11 cellular contexts compared by ENCODE assay signal in genomic region chr20:40683221-40683893, GRCh38. TPM values are rescaled to one million over a fixed set of nuclear protein-coding genes. Genes with fewer than 3 reads are reported as not detected.
A peak's percentile ranks its signal among the peaks of the same experiment; 100 is the strongest.
DNase-seq lines count a peak whose midpoint lies in the region; ATAC-seq, FAIRE-seq and TF ChIP-seq lines count a peak whose summit lies in the region.
"Had no signal": no experiment of that assay in that cellular context is flagged by ENCODE, and none has a peak within 500 bp of the region (broad histone marks: within the 10 kb centered on the region; RNA-seq: fewer than 3 reads in every experiment).

No MANE protein-coding gene starts in this region.

- no peak overlapping the region; the same call in 1 of the 2 replicates for H3K4ac ChIP-seq in IMR-90 (ENCODE audit: low read depth, low read length)

- H3K4me1 Mint-ChIP-seq in endodermal cell (peaks cover 24% of the 10 kb centered on the region), T-cell (peaks cover 0 to 10% (median 3%) of the 10 kb centered on the region in 3 donors)

- TF ChIP-seq RAD21 in IMR-90 (IDR thresholded peaks at IDR 0.05; ENCODE audit: low read length) = no peak

- H2AK9ac ChIP-seq in IMR-90 (replicated peaks; ENCODE audit: low read depth, low read length, poor library complexity) = no peak overlapping the region

- H2BK120ac ChIP-seq in IMR-90 (ENCODE audit: low read depth, low read length) = no peak overlapping the region

- peaks cover 98% of the 10 kb centered on the region for H3K27me3 Mint-ChIP-seq in endodermal cell (ENCODE audit: insufficient read depth)
- H3K27me3 Mint-ChIP-seq in T-cell = peaks cover 62 to 79% of the 10 kb centered on the region in 2 donors

- dilution Hi-C loops in IMR-90 (cut with HindIII; ENCODE audit: low sequenced_read_pairs, unreplicated experiment) = no loop called here

- H3K27ac Mint-ChIP-seq in endodermal cell (no peak overlapping the region), T-cell (no peak overlapping the region)

- H3K4me3 Mint-ChIP-seq in endodermal cell (peak overlapping the region; percentile 51), T-cell (no peak overlapping the region)

- H4K5ac ChIP-seq in IMR-90 (ENCODE audit: low read depth, low read length) = no peak overlapping the region

- H3K79me1 ChIP-seq in IMR-90 (ENCODE audit: low read depth in 1 of 2, low read length in 2 of 2) = no peaks in the 10 kb centered on the region

- H3K18ac ChIP-seq in IMR-90 (ENCODE audit: low read depth, low read length) = no peak overlapping the region

- in situ Hi-C loops in IMR-90 (cut with MboI; ENCODE audit: low sequenced_read_pairs) = loop anchor here (25.0 kb wide), 1 partner anchor 796 kb away; no protein-coding TSS in a partner anchor

- CTCF ChIA-PET in IMR-90 (lab: Yijun Ruan, JAX) = no interaction called here
- CTCF ChIA-PET in T-cell (lab: Charles Lee) = no interaction called here

- no peak overlapping the region for H2BK20ac ChIP-seq in IMR-90 (ENCODE audit: low read depth, low read length)

- no peak overlapping the region for H2BK15ac ChIP-seq in IMR-90 (ENCODE audit: low read depth, low read length)

- WGBS in IMR-90 (ENCODE audit: extremely low coverage in 2 of 2, insufficient read length in 1 of 2), 2 experiments = 12% methylated on average over 27 of the region's 58 CpGs; no CpG with 5 or more reads in 1 of the 2 experiments
- WGBS in endodermal cell (ENCODE audit: insufficient coverage in 1 of 2, insufficient read length in 1 of 2), 2 experiments = 5 to 20% methylated on average over 15 to 58 of the region's 58 CpGs

- H3K4me2 ChIP-seq in IMR-90 (ENCODE audit: low read depth, low read length) = peak overlapping the region; percentile 6; the same call in 1 of the 2 replicates

- POLR2A ChIA-PET in IMR-90 (lab: Charles Lee; ENCODE audit: unreplicated experiment) = no interaction called here
- POLR2A ChIA-PET in T-cell (lab: Charles Lee) = no interaction called here

- ATAC-seq in IMR-90 (ENCODE audit: low read depth) (peak; percentile 55), lower lobe of right lung (peak; percentile 38), GM18873 (IDR thresholded peaks at IDR 0.05; ENCODE audit: low FRiP score, unreplicated experiment) (no peak), T-cell (replicated peaks in 1 of 4) (no peak)

- intact Hi-C loops in IMR-90 (cut with micrococcal nuclease) = no loop called here
- intact Hi-C loops in lower lobe of right lung (cut with DNase I) = no loop called here

- H3K14ac ChIP-seq in IMR-90 (replicated peaks; ENCODE audit: low read depth, low read length) = no peak overlapping the region

- H3K23ac ChIP-seq in IMR-90 (ENCODE audit: low read depth, low read length) = no peak overlapping the region

- no peaks in the 10 kb centered on the region for H3K36me3 Mint-ChIP-seq in endodermal cell (ENCODE audit: low read depth)
- H3K36me3 Mint-ChIP-seq in T-cell = no peaks in the 10 kb centered on the region

- H3K56ac ChIP-seq in IMR-90 (ENCODE audit: extremely low read depth, insufficient read depth, low read length) = no peak overlapping the region

- H3K9ac ChIP-seq in IMR-90 (ENCODE audit: low read depth, low read length) (no peak overlapping the region), endodermal cell (ENCODE audit: extremely low read depth, low read length, poor library complexity, severe bottlenecking) (no peak overlapping the region), subcutaneous abdominal adipose tissue (ENCODE audit: low read length in 5 of 5) (peak overlapping the region in 3 of 5 donors; percentile 7 to 42 (median 24))

- H3K36me3 ChIP-seq in IMR-90 (ENCODE audit: control insufficient read depth, insufficient read depth, low read length) (no peaks in the 10 kb centered on the region), endodermal cell (ENCODE audit: control insufficient read depth, insufficient read depth, low read length) (no peaks in the 10 kb centered on the region), lower lobe of right lung (peaks cover 4% of the 10 kb centered on the region), subcutaneous abdominal adipose tissue (ENCODE audit: control insufficient read depth in 5 of 5, insufficient read depth in 5 of 5, low read length in 5 of 5) (peaks cover 0 to 18% (median 5%) of the 10 kb centered on the region in 5 donors)

- H3K27ac ChIP-seq in IMR-90 (ENCODE audit: insufficient read depth, low read length) (no peak overlapping the region), endodermal cell (ENCODE audit: low read depth, low read length) (no peak overlapping the region), lower lobe of right lung (peak overlapping the region; percentile 76), subcutaneous abdominal adipose tissue (ENCODE audit: low read depth, low read length) (peak overlapping the region; percentile 62)

- no peak for FAIRE-seq in frontal cortex (lab: Jason Lieb, UNC)
- FAIRE-seq: endometrium had no signal

- no peaks in the 10 kb centered on the region for H4K20me1 ChIP-seq in IMR-90 (ENCODE audit: insufficient read depth, low read length)

- DNase-seq in IMR-90 (no peak), endodermal cell (peak; percentile 73), lower lobe of right lung (peak; percentile 69), frontal cortex (ENCODE audit: low spot score in 2 of 2) (no peak), T-cell (no peak), HuH-7 (ENCODE audit: low spot score) (no peak)
- DNase-seq: activated CD4-positive, alpha-beta T cell treated with anti-CD3 and anti-CD28 coated beads for 4 hours; NK-92 treated with Interleukin-12 subunit alpha and Interleukin-12 subunit beta, amount 100 ng/mL, for 24 hours had no signal

- H3K27me3 ChIP-seq in IMR-90 (ENCODE audit: control insufficient read depth, insufficient read depth, low read length) = peaks cover 74% of the 10 kb centered on the region
- H3K27me3 ChIP-seq in endodermal cell (ENCODE audit: control insufficient read depth, insufficient read depth, low read length, poor library complexity, severe bottlenecking) = peaks cover 100% of the 10 kb centered on the region
- H3K27me3 ChIP-seq in lower lobe of right lung (ENCODE audit: low read depth) = peaks cover 8% of the 10 kb centered on the region
- no peaks in the 10 kb centered on the region for H3K27me3 ChIP-seq in subcutaneous abdominal adipose tissue (ENCODE audit: control insufficient read depth in 5 of 5, insufficient read depth in 4 of 5, low read length in 5 of 5)

- H2BK5ac ChIP-seq in IMR-90 (ENCODE audit: low read depth, low read length, poor library complexity, severe bottlenecking) = no peak overlapping the region

- TF ChIP-seq CTCF in IMR-90 (conservative IDR thresholded peaks at IDR 0.05; ENCODE audit: low read depth, low read length) = no peak
- TF ChIP-seq CTCF in endodermal cell (conservative IDR thresholded peaks at IDR 0.05) = no peak
- no peak for TF ChIP-seq CTCF in lower lobe of right lung (IDR thresholded peaks at IDR 0.05)

- H3K9me3 Mint-ChIP-seq in endodermal cell (no peaks in the 10 kb centered on the region), T-cell (no peaks in the 10 kb centered on the region)

- no peak overlapping the region for H2AK5ac ChIP-seq in IMR-90 (ENCODE audit: low read depth, low read length)

- no peaks in the 10 kb centered on the region for H3K9me1 ChIP-seq in IMR-90 (ENCODE audit: insufficient read depth, low read length)

- BruUV-seq in IMR-90 (replicated peaks; lab: Mats Ljungman, UMichigan) = no TSS peak

- TF ChIP-seq POLR2A in IMR-90 (IDR thresholded peaks at IDR 0.05; ENCODE audit: low read depth, low read length) = no peak

- H3K4me3 ChIP-seq in IMR-90 (ENCODE audit: insufficient read depth, low read depth, low read length) (no peak overlapping the region; the same call in 1 of the 2 replicates), endodermal cell (ENCODE audit: low read length) (peak overlapping the region; percentile 74), lower lobe of right lung (peak overlapping the region; percentile 79), subcutaneous abdominal adipose tissue (ENCODE audit: low read depth in 1 of 5, low read length in 5 of 5) (peak overlapping the region; percentile 89 to 99 (median 95))

- H3K9me3 ChIP-seq in IMR-90 (ENCODE audit: control insufficient read depth, insufficient read depth, low read length) = no peaks in the 10 kb centered on the region
- H3K9me3 ChIP-seq in endodermal cell (ENCODE audit: control insufficient read depth, low read length) = no peaks in the 10 kb centered on the region
- no peaks in the 10 kb centered on the region for H3K9me3 ChIP-seq in lower lobe of right lung
- H3K9me3 ChIP-seq in subcutaneous abdominal adipose tissue (ENCODE audit: control insufficient read depth in 5 of 5, low read length in 5 of 5) = no peaks in the 10 kb centered on the region

- H3K4me1 ChIP-seq in IMR-90 (ENCODE audit: control insufficient read depth, insufficient read depth, low read length) = peaks cover 2% of the 10 kb centered on the region; the same call in 1 of the 2 replicates
- no peaks in the 10 kb centered on the region for H3K4me1 ChIP-seq in endodermal cell (ENCODE audit: control insufficient read depth, insufficient read depth, low read length)
- peaks cover 69% of the 10 kb centered on the region for H3K4me1 ChIP-seq in lower lobe of right lung
- peaks cover 16 to 69% (median 54%) of the 10 kb centered on the region in 5 donors for H3K4me1 ChIP-seq in subcutaneous abdominal adipose tissue (ENCODE audit: control insufficient read depth in 5 of 5, insufficient read depth in 5 of 5, low read length in 5 of 5)

- H2AFZ ChIP-seq in IMR-90 (replicated peaks; ENCODE audit: low read length, poor library complexity) = peak overlapping the region; percentile 49

- no peak overlapping the region for H4K8ac ChIP-seq in IMR-90 (ENCODE audit: low read depth in 2 of 2, low read length in 2 of 2)

- H4K91ac ChIP-seq in IMR-90 (ENCODE audit: insufficient read depth, low read depth, low read length) = no peak overlapping the region

TF ChIP-seq in IMR-90, 13 proteins besides CTCF, POLR2A, EP300 and RAD21 (continues in another document):
- no peak for TF ChIP-seq ELK1 (IDR thresholded peaks at IDR 0.05; ENCODE audit: borderline replicate concordance, low read depth, low read length)
- no peak for TF ChIP-seq NFE2L2 (IDR thresholded peaks at IDR 0.05; ENCODE audit: low read depth, low read length)

RNA-seq across cellular contexts. Expression of gene MAFB, which starts 5.7 kb away (rescaled TPM):
- total RNA-seq in IMR-90 (2012; rRNA removed) = not detected in 2 replicates
- polyA plus RNA-seq in IMR-90 (2012; rRNA removed) = 0.07 and 0.10 TPM in 2 replicates
- polyA plus RNA-seq in IMR-90 (2012; cell fraction: cytosol; rRNA removed) = 0.09 and 0.11 TPM in 2 replicates
- 0.17 and 0.26 TPM in 2 replicates for polyA plus RNA-seq in IMR-90 (2012; cell fraction: nucleus; rRNA removed; ENCODE audit: low replicate concordance)
- total RNA-seq in endodermal cell = 1 to 10 TPM in 1 of 2 donors, under 1 TPM in 1; 0.90 to 1.5 TPM
- polyA plus RNA-seq in endodermal cell (2013, experiment 1 of 2) = 6.6 TPM
- 5.8 TPM for polyA plus RNA-seq in endodermal cell (2013, experiment 2 of 2)
- total RNA-seq in lower lobe of right lung = 63.3 TPM
- 7.3 TPM for total RNA-seq in frontal cortex
- under 1 TPM; 0.23 to 0.56 (median 0.32) TPM for total RNA-seq in T-cell

Comparison
In these comparisons a context has a peak if more than half of its experiments do, and no peak if none do; other contexts are left out.
1. ATAC-seq: peak in IMR-90 (single experiment) and lower lobe of right lung (2 of 2); none in GM18873 (single experiment) and T-cell (0 of 4).
2. DNase-seq: peak in endodermal cell (single experiment) and lower lobe of right lung (single experiment); none in IMR-90 (single experiment), frontal cortex (0 of 2), T-cell (0 of 34) and HuH-7 (single experiment).
3. H3K27ac ChIP-seq: peak in lower lobe of right lung (single experiment) and subcutaneous abdominal adipose tissue (single experiment); none in IMR-90 (single experiment) and endodermal cell (single experiment).
4. H3K9ac ChIP-seq: peak in subcutaneous abdominal adipose tissue (3 of 5); none in IMR-90 (single experiment) and endodermal cell (single experiment).